In genomic region chr1:41320860-41321259, GRCh38 we compare ENCODE assay signal across 22 cellular contexts. TPM values are rescaled to one million over a fixed set of nuclear protein-coding genes. Genes with fewer than 3 reads are reported as not detected.
"Had no signal": no experiment of that assay in that cellular context is flagged by ENCODE, and none has a peak within 500 bp of the region (broad histone marks: within the 10 kb centered on the region; RNA-seq: fewer than 3 reads in every experiment).

No MANE protein-coding gene starts in this region.

- DNase-seq: activated CD4-positive, alpha-beta T cell treated with anti-CD3 and anti-CD28 coated beads, Interleukin-2, amount 10 ng/mL, durations not matched to agents 24 days and 14 days; activated CD8-positive, alpha-beta T cell treated with anti-CD3 and anti-CD28 coated beads for 36 hours; activated gamma-delta T cell; adrenal gland; cerebellar nuclear complex; cortex of kidney; effector CD4-positive, alpha-beta T cell; immature natural killer cell; kidney glomerular epithelial cell; left ventricle myocardium superior; naive thymus-derived CD8-positive, alpha-beta T cell; pancreas; stimulated activated CD4-positive, alpha-beta T cell treated with anti-CD3 and anti-CD28 coated beads, Interleukin-4, amount 100 ng/mL, for 4 hours; T-helper 1 cell; T-helper 9 cell; testis had no signal

- H3K27me3 ChIP-seq: adrenal gland, gastroesophageal sphincter, pancreas, testis, upper lobe of left lung had no signal

- H3K4me3 ChIP-seq: adrenal gland, gastroesophageal sphincter, pancreas, testis, upper lobe of left lung had no signal

- ATAC-seq: activated CD8-positive, alpha-beta T cell treated with anti-CD3 and anti-CD28 coated beads for 36 hours; activated naive CD4-positive, alpha-beta T cell treated with anti-CD3 and anti-CD28 coated beads, Interleukin-2, amount 50 U/mL, for 72 hours; gastroesophageal sphincter; naive thymus-derived CD8-positive, alpha-beta T cell; sciatic nerve; stimulated activated memory B cell treated with anti-CD40 and anti-IgM and Interleukin-4, amounts not matched to agents 10 μg/mL and 1 μg/mL and 100 μg/mL, for 72 hours had no signal

- H3K27ac ChIP-seq: pancreas, upper lobe of left lung had no signal

- H3K4me1 ChIP-seq: upper lobe of left lung had no signal

- H3K36me3 ChIP-seq: adrenal gland, gastroesophageal sphincter, pancreas, upper lobe of left lung had no signal

- H3K9me3 ChIP-seq: adrenal gland, gastroesophageal sphincter, pancreas, testis, upper lobe of left lung had no signal

RNA-seq across cellular contexts. Expression of gene FOXO6, which starts 40.4 kb away (rescaled TPM):
- total RNA-seq: activated CD4-positive, alpha-beta T cell treated with anti-CD3 and anti-CD28 coated beads, Interleukin-2, amount 10 ng/mL, durations not matched to agents 24 days and 14 days; bronchial epithelial cell had no signal
- polyA plus RNA-seq: immature natural killer cell; naive thymus-derived CD8-positive, alpha-beta T cell had no signal
